In the genomic region with DNA sequence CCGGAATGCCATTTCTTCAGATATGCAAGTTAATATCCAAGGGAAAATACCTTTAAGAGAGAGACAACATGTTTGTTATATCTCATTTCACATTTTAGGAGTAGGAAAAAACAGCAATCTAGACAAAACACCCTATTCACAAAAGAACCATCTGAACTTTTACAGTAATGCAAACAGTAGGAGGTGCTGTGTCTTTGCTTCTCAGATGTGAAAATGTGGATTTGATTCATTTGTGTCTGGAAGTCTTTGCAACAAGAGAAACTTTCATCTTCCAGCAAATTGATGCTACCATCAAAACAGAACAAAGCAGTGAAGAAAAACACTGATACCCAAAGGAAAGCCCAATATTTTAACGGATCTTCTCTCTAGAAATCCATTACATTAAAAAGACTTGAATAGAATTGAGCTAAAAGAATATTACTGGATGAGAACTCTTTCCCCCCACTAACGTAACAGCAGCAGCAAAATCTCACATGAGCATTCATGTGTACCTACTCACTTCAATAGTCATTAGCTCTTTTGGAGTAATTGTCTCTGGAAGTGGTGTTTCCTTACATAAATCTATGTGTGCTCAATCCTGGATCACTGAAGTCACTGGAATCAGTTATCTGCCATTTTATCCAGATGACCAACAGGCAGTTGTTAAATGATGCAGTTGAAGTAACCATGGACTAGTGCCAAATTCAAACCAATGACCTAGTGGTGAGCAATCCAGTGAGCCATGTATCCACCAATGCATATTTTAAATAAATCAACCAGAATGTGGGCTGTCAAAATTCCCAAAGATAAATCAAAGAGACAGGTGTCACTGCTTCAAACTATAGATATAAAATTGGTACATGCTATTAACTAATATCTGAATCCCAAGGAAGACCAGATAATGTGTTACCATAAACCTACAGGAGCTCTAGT, we compare ENCODE assay signal across 1 cellular context.
TF ChIP-seq lines count a peak whose summit lies in the region.

No MANE protein-coding gene starts in this region.

TF ChIP-seq in H1, 55 proteins besides CTCF, POLR2A, EP300 and RAD21 (continued from another document):
- TF ChIP-seq CBX8 (IDR thresholded peaks at IDR 0.05; ENCODE audit: borderline replicate concordance, low read depth, low read length) = no peak
- no peak for TF ChIP-seq SUZ12 (IDR thresholded peaks at IDR 0.05; ENCODE audit: low read length)
- TF ChIP-seq KDM5A (IDR thresholded peaks at IDR 0.05; ENCODE audit: low read length) = no peak
- no peak for TF ChIP-seq NANOG (IDR thresholded peaks at IDR 0.05; ENCODE audit: insufficient read depth, low read depth, low read length, poor library complexity, severe bottlenecking)
- no peak for TF ChIP-seq GTF2F1 (IDR thresholded peaks at IDR 0.05; ENCODE audit: borderline replicate concordance, low read depth, low read length)
- TF ChIP-seq BCL11A (IDR thresholded peaks at IDR 0.05; ENCODE audit: low read depth in 2 of 2, low read length in 2 of 2) = no peak
- no peak for TF ChIP-seq SRF (IDR thresholded peaks at IDR 0.05; ENCODE audit: low read depth, low read length)
- TF ChIP-seq SIX5 (IDR thresholded peaks at IDR 0.05; ENCODE audit: low read depth, low read length) = no peak
- TF ChIP-seq, protein P1, sequence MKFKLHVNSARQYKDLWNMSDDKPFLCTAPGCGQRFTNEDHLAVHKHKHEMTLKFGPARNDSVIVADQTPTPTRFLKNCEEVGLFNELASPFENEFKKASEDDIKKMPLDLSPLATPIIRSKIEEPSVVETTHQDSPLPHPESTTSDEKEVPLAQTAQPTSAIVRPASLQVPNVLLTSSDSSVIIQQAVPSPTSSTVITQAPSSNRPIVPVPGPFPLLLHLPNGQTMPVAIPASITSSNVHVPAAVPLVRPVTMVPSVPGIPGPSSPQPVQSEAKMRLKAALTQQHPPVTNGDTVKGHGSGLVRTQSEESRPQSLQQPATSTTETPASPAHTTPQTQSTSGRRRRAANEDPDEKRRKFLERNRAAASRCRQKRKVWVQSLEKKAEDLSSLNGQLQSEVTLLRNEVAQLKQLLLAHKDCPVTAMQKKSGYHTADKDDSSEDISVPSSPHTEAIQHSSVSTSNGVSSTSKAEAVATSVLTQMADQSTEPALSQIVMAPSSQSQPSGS (IDR thresholded peaks at IDR 0.05; ENCODE audit: low read length) = no peak
- no peak for TF ChIP-seq RBBP5 (IDR thresholded peaks at IDR 0.05; ENCODE audit: borderline replicate concordance, low read depth, low read length)
- TF ChIP-seq SP2 (IDR thresholded peaks at IDR 0.05; ENCODE audit: low read length) = no peak
